Comparison of ENCODE assay signal across 1 cellular context in genomic region chr16:51409001-51409675, GRCh38.
TF ChIP-seq lines count a peak whose summit lies in the region.

No MANE protein-coding gene starts in this region.

TF ChIP-seq in liver, 16 proteins besides CTCF, POLR2A, EP300 and RAD21 (continued from another document):
- no peak for TF ChIP-seq ZBTB33 (IDR thresholded peaks at IDR 0.05)
- TF ChIP-seq YY1 (IDR thresholded peaks at IDR 0.05) = no peak
- TF ChIP-seq FOXA2 (IDR thresholded peaks at IDR 0.05) = no peak
- TF ChIP-seq TAF1 (conservative IDR thresholded peaks at IDR 0.05) = no peak
- TF ChIP-seq REST (IDR thresholded peaks at IDR 0.05) = no peak
- TF ChIP-seq MAX (IDR thresholded peaks at IDR 0.05) = no peak
- TF ChIP-seq JUND (IDR thresholded peaks at IDR 0.05) = no peak
- TF ChIP-seq NR2F2 (IDR thresholded peaks at IDR 0.05) = no peak
TF ChIP-seq in liver: peak in this region for 0.
